Comparison of ENCODE assay signal across 15 cellular contexts in the genomic region with DNA sequence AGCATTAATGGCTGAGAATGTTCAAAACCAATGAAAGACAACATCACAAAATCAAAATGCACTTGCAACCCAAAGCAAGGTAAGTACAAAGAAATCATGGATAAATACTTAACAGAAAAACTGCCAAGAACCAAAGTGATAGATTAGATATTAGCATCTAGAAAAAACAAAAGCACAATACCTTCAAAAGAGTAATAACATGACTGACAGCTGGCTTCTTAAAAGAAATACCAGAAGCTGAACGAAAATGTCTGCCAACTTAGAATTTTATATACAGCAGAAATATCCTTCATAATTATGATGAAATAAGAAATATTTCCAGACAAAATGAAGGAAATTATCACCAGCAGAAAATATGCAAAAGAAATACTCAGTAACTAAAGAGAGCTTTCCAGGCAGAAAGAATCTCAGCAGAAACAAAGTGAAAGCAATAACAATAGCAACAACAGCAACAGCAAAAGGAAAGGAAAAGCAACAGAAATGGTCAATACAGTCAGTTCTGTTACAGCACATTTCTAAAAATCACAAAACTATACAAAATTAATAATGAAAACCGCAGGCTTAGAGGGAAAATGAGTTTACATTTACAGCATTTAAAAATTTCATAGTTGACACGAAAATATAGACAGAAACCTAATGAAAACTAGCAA.
DNase-seq lines count a peak whose midpoint lies in the region; ATAC-seq and TF ChIP-seq lines count a peak whose summit lies in the region.
"Had no signal": no experiment of that assay in that cellular context is flagged by ENCODE, and none has a peak within 500 bp of the region (broad histone marks: within the 10 kb centered on the region; RNA-seq: fewer than 3 reads in every experiment).

No MANE protein-coding gene starts in this region.

- peaks cover 12% of the 10 kb centered on the region for H3K4me1 Mint-ChIP-seq in activated naive CD8-positive, alpha-beta T cell treated with anti-CD3 and anti-CD28 coated beads, Interleukin-2, amount 10 ng/mL, durations not matched to agents 7 days and 5 days
- H3K4me1 Mint-ChIP-seq in activated naive CD8-positive, alpha-beta T cell treated with anti-CD3 and anti-CD28 coated beads, Interleukin-2, amount 50 U/mL, for 24 hours, result peaks cover 6% of the 10 kb centered on the region
- peaks cover 12% of the 10 kb centered on the region for H3K4me1 Mint-ChIP-seq in GM23338
- peaks cover 6% of the 10 kb centered on the region for H3K4me1 Mint-ChIP-seq in stimulated activated memory B cell treated with anti-CD40 and anti-IgM and Interleukin-4, amounts not matched to agents 10 μg/mL and 1 μg/mL and 100 μg/mL, for 72 hours

- no peak for TF ChIP-seq CTCF in GM23338 (conservative IDR thresholded peaks at IDR 0.05; ENCODE audit: low read depth in 2 of 2)
- no peak for TF ChIP-seq CTCF in Loucy (conservative IDR thresholded peaks at IDR 0.05; ENCODE audit: low read length)
- TF ChIP-seq CTCF in suprapubic skin (IDR thresholded peaks at IDR 0.05), result no peak

- 94% methylated on average over 2 of the region's 3 CpGs for WGBS in suprapubic skin

- peaks cover 3% of the 10 kb centered on the region for H3K27me3 Mint-ChIP-seq in activated naive CD8-positive, alpha-beta T cell treated with anti-CD3 and anti-CD28 coated beads, Interleukin-2, amount 10 ng/mL, durations not matched to agents 7 days and 5 days
- no peaks in the 10 kb centered on the region for H3K27me3 Mint-ChIP-seq in activated naive CD8-positive, alpha-beta T cell treated with anti-CD3 and anti-CD28 coated beads, Interleukin-2, amount 50 U/mL, for 24 hours
- no peaks in the 10 kb centered on the region for H3K27me3 Mint-ChIP-seq in GM23338 (ENCODE audit: insufficient read depth, low read depth, poor library complexity)
- H3K27me3 Mint-ChIP-seq in stimulated activated memory B cell treated with anti-CD40 and anti-IgM and Interleukin-4, amounts not matched to agents 10 μg/mL and 1 μg/mL and 100 μg/mL, for 72 hours, result no peaks in the 10 kb centered on the region

- H3K9me3 Mint-ChIP-seq in activated naive CD8-positive, alpha-beta T cell treated with anti-CD3 and anti-CD28 coated beads, Interleukin-2, amount 10 ng/mL, durations not matched to agents 7 days and 5 days, result peaks cover 7% of the 10 kb centered on the region
- H3K9me3 Mint-ChIP-seq in activated naive CD8-positive, alpha-beta T cell treated with anti-CD3 and anti-CD28 coated beads, Interleukin-2, amount 50 U/mL, for 24 hours, result peaks cover 10% of the 10 kb centered on the region
- H3K9me3 Mint-ChIP-seq in GM23338, result no peaks in the 10 kb centered on the region
- peaks cover 6% of the 10 kb centered on the region for H3K9me3 Mint-ChIP-seq in stimulated activated memory B cell treated with anti-CD40 and anti-IgM and Interleukin-4, amounts not matched to agents 10 μg/mL and 1 μg/mL and 100 μg/mL, for 72 hours

- no peak for TF ChIP-seq EP300 in suprapubic skin (IDR thresholded peaks at IDR 0.05)

- no peak overlapping the region for H2AFZ ChIP-seq in GM23338
- H2AFZ ChIP-seq in Loucy (ENCODE audit: low read length), result peak overlapping the region; percentile 80

- no peaks in the 10 kb centered on the region for H3K9me2 ChIP-seq in GM23338 (ENCODE audit: insufficient read depth)
- H3K9me2 ChIP-seq in Loucy (replicated peaks; ENCODE audit: low read depth, low read length), result no peaks in the 10 kb centered on the region

- H3F3A ChIP-seq in GM23338 (replicated peaks; ENCODE audit: low read depth), result no peaks in the 10 kb centered on the region
- no peaks in the 10 kb centered on the region for H3F3A ChIP-seq in Loucy (ENCODE audit: low read depth)

- no peaks in the 10 kb centered on the region for H3K27me3 ChIP-seq in GM23338 (ENCODE audit: insufficient read depth)
- no peaks in the 10 kb centered on the region for H3K27me3 ChIP-seq in Loucy (ENCODE audit: insufficient read depth, low read length, poor library complexity, severe bottlenecking)
- no peaks in the 10 kb centered on the region for H3K27me3 ChIP-seq in suprapubic skin
- H3K27me3 ChIP-seq: body of pancreas, tibial artery had no signal

- H3K9me3 ChIP-seq in Loucy (ENCODE audit: insufficient read depth, low read depth, low read length) (no peaks in the 10 kb centered on the region), suprapubic skin (no peaks in the 10 kb centered on the region)
- H3K9me3 ChIP-seq: body of pancreas had no signal

- H3K4me2 ChIP-seq in GM23338 (no peak overlapping the region), Loucy (ENCODE audit: low read depth, low read length, poor library complexity, severe bottlenecking) (peak overlapping the region; percentile 32)

- H3K79me2 ChIP-seq in GM23338 (replicated peaks; ENCODE audit: insufficient read depth) (no peaks in the 10 kb centered on the region), Loucy (ENCODE audit: insufficient read depth, low read length) (no peaks in the 10 kb centered on the region)

- POLR2A ChIA-PET in activated naive CD8-positive, alpha-beta T cell treated with anti-CD3 and anti-CD28 coated beads, Interleukin-2, amount 10 ng/mL, durations not matched to agents 7 days and 5 days (lab: Charles Lee), result no interaction called here

- no peak overlapping the region for H3K9ac ChIP-seq in Loucy (ENCODE audit: low read depth, low read length, poor library complexity, severe bottlenecking)

- H3K27ac ChIP-seq in GM23338 (ENCODE audit: low read depth) (no peak overlapping the region), suprapubic skin (no peak overlapping the region)
- H3K27ac ChIP-seq: body of pancreas, tibial artery had no signal

- no peak overlapping the region for H3K27ac Mint-ChIP-seq in activated naive CD8-positive, alpha-beta T cell treated with anti-CD3 and anti-CD28 coated beads, Interleukin-2, amount 10 ng/mL, durations not matched to agents 7 days and 5 days
- H3K27ac Mint-ChIP-seq in activated naive CD8-positive, alpha-beta T cell treated with anti-CD3 and anti-CD28 coated beads, Interleukin-2, amount 50 U/mL, for 24 hours, result no peak overlapping the region
- 0 out of 2 replicates have a peak overlapping the region, but pooled peaks have one; percentile 18 for H3K27ac Mint-ChIP-seq in GM23338
- no peak overlapping the region for H3K27ac Mint-ChIP-seq in stimulated activated memory B cell treated with anti-CD40 and anti-IgM and Interleukin-4, amounts not matched to agents 10 μg/mL and 1 μg/mL and 100 μg/mL, for 72 hours

- peak overlapping the region; percentile 9 for H3K4me3 Mint-ChIP-seq in activated naive CD8-positive, alpha-beta T cell treated with anti-CD3 and anti-CD28 coated beads, Interleukin-2, amount 10 ng/mL, durations not matched to agents 7 days and 5 days
- no peak overlapping the region for H3K4me3 Mint-ChIP-seq in activated naive CD8-positive, alpha-beta T cell treated with anti-CD3 and anti-CD28 coated beads, Interleukin-2, amount 50 U/mL, for 24 hours
- no peak overlapping the region for H3K4me3 Mint-ChIP-seq in GM23338
- peak overlapping the region; percentile 26 for H3K4me3 Mint-ChIP-seq in stimulated activated memory B cell treated with anti-CD40 and anti-IgM and Interleukin-4, amounts not matched to agents 10 μg/mL and 1 μg/mL and 100 μg/mL, for 72 hours

- H4K20me1 ChIP-seq in GM23338 (replicated peaks; ENCODE audit: insufficient read depth) (no peaks in the 10 kb centered on the region), Loucy (ENCODE audit: insufficient read depth, low read length, poor library complexity, severe bottlenecking) (no peaks in the 10 kb centered on the region)

- no peak for ATAC-seq in activated naive CD8-positive, alpha-beta T cell treated with anti-CD3 and anti-CD28 coated beads, Interleukin-2, amount 10 ng/mL, durations not matched to agents 7 days and 5 days (ENCODE audit: low read depth)
- no peak for ATAC-seq in activated naive CD8-positive, alpha-beta T cell treated with anti-CD3 and anti-CD28 coated beads, Interleukin-2, amount 50 U/mL, for 24 hours
- ATAC-seq in GM23338 (no peak), GM21367 (IDR thresholded peaks at IDR 0.05; ENCODE audit: unreplicated experiment) (no peak)
- ATAC-seq in stimulated activated memory B cell treated with anti-CD40 and anti-IgM and Interleukin-4, amounts not matched to agents 10 μg/mL and 1 μg/mL and 100 μg/mL, for 72 hours, result no peak
- ATAC-seq: body of pancreas, right cardiac atrium had no signal

- peaks cover 17% of the 10 kb centered on the region for H3K36me3 Mint-ChIP-seq in activated naive CD8-positive, alpha-beta T cell treated with anti-CD3 and anti-CD28 coated beads, Interleukin-2, amount 10 ng/mL, durations not matched to agents 7 days and 5 days
- H3K36me3 Mint-ChIP-seq in activated naive CD8-positive, alpha-beta T cell treated with anti-CD3 and anti-CD28 coated beads, Interleukin-2, amount 50 U/mL, for 24 hours (ENCODE audit: low read depth), result no peaks in the 10 kb centered on the region
- H3K36me3 Mint-ChIP-seq in GM23338 (ENCODE audit: low read depth), result no peaks in the 10 kb centered on the region
- peaks cover 6% of the 10 kb centered on the region for H3K36me3 Mint-ChIP-seq in stimulated activated memory B cell treated with anti-CD40 and anti-IgM and Interleukin-4, amounts not matched to agents 10 μg/mL and 1 μg/mL and 100 μg/mL, for 72 hours

- H3K4me1 ChIP-seq in GM23338 (ENCODE audit: insufficient read depth), result no peaks in the 10 kb centered on the region
- H3K4me1 ChIP-seq in Loucy (ENCODE audit: insufficient read depth, low read length, poor library complexity, severe bottlenecking), result peaks cover 12% of the 10 kb centered on the region
- no peaks in the 10 kb centered on the region for H3K4me1 ChIP-seq in suprapubic skin
- H3K4me1 ChIP-seq: body of pancreas, tibial artery had no signal

- no peak for DNase-seq in activated naive CD8-positive, alpha-beta T cell treated with anti-CD3 and anti-CD28 coated beads, Interleukin-2, amount 10 ng/mL, durations not matched to agents 7 days and 5 days
- no peak for DNase-seq in activated naive CD8-positive, alpha-beta T cell treated with anti-CD3 and anti-CD28 coated beads, Interleukin-2, amount 50 U/mL, for 24 hours
- DNase-seq in GM23338 (ENCODE audit: low spot score) (no peak), suprapubic skin (ENCODE audit: low spot score in 2 of 2) (no peak), AG08396 (ENCODE audit: low spot score) (no peak)
- DNase-seq: activated effector memory CD4-positive, alpha-beta T cell treated with Interleukin-2 at 50 U/mL for 16 hours; body of pancreas; GF-D8; midbrain; right cardiac atrium; T-helper 9 cell; tibial artery had no signal

- H3K36me3 ChIP-seq in GM23338 (ENCODE audit: insufficient read depth) (no peaks in the 10 kb centered on the region), Loucy (ENCODE audit: insufficient read depth, low read length) (no peaks in the 10 kb centered on the region), suprapubic skin (no peaks in the 10 kb centered on the region)
- H3K36me3 ChIP-seq: tibial artery had no signal

- H3K4me3 ChIP-seq in GM23338 (no peak overlapping the region), Loucy (ENCODE audit: low read length, poor library complexity, severe bottlenecking) (peak overlapping the region; percentile 29), suprapubic skin (no peak overlapping the region)
- H3K4me3 ChIP-seq: body of pancreas, tibial artery had no signal

- no peak for TF ChIP-seq POLR2A in suprapubic skin (IDR thresholded peaks at IDR 0.05)

TF ChIP-seq in GM23338, 12 proteins besides CTCF, POLR2A, EP300 and RAD21 (continues in another document):
- no peak for TF ChIP-seq NANOG (IDR thresholded peaks at IDR 0.05; ENCODE audit: borderline replicate concordance)
- TF ChIP-seq CREB1 (CRISPR knock-in tag; IDR thresholded peaks at IDR 0.05; ENCODE audit: low read depth), result no peak
- no peak for TF ChIP-seq JUNB (IDR thresholded peaks at IDR 0.05; ENCODE audit: unreplicated experiment)

Comparison
In these comparisons a context has a peak if more than half of its experiments do, and no peak if none do; other contexts are left out.
1. H3K4me3 Mint-ChIP-seq: peak in activated naive CD8-positive, alpha-beta T cell treated with anti-CD3 and anti-CD28 coated beads, Interleukin-2, amount 10 ng/mL, durations not matched to agents 7 days and 5 days (single experiment) and stimulated activated memory B cell treated with anti-CD40 and anti-IgM and Interleukin-4, amounts not matched to agents 10 μg/mL and 1 μg/mL and 100 μg/mL, for 72 hours (single experiment); none in activated naive CD8-positive, alpha-beta T cell treated with anti-CD3 and anti-CD28 coated beads, Interleukin-2, amount 50 U/mL, for 24 hours (single experiment) and GM23338 (single experiment).